17 cellular contexts compared by ENCODE assay signal in genomic region chr2:98572676-98573075, GRCh38.
"Had no signal": no experiment of that assay in that cellular context is flagged by ENCODE, and none has a peak within 500 bp of the region (broad histone marks: within the 10 kb centered on the region; RNA-seq: fewer than 3 reads in every experiment).

No MANE protein-coding gene starts in this region.

- H3K27ac ChIP-seq: cardiac muscle cell, esophagus squamous epithelium, foreskin keratinocyte, lower lobe of right lung, thoracic aorta, upper lobe of right lung had no signal

- H3K4me3 ChIP-seq: cardiac muscle cell, esophagus squamous epithelium, lower lobe of right lung, thoracic aorta, upper lobe of right lung had no signal

- ATAC-seq: effector memory CD8-positive, alpha-beta T cell; foreskin keratinocyte; lower lobe of right lung; natural killer cell; stimulated activated naive CD8-positive, alpha-beta T cell treated with anti-CD3 and anti-CD28 coated beads, Interleukin-15, amount 100 ng/mL, for 72 hours; T-cell; upper lobe of right lung had no signal

- DNase-seq: activated B cell treated with CpG ODN at 0.5 μM for 24 hours; activated CD4-positive, alpha-beta memory T cell treated with anti-CD3 and anti-CD28 coated beads for 36 hours; activated CD4-positive, alpha-beta T cell treated with anti-CD3 and anti-CD28 coated beads for 4 hours; activated naive CD4-positive, alpha-beta T cell treated with anti-CD3 and anti-CD28 coated beads, Interleukin-2, amount 50 U/mL, for 16 hours; activated T-cell treated with anti-CD3 and anti-CD28 coated beads for 4 hours; dermis blood vessel endothelial cell; effector memory CD8-positive, alpha-beta T cell; esophagus squamous epithelium; foreskin keratinocyte; lower lobe of right lung; natural killer cell; stimulated activated CD4-positive, alpha-beta T cell treated with anti-CD3 and anti-CD28 coated beads, Interleukin-2, amount 100 ng/mL, for 24 hours; stimulated activated naive CD8-positive, alpha-beta T cell treated with anti-CD3 and anti-CD28 coated beads, Interleukin-15, amount 100 ng/mL, for 72 hours; T-cell; upper lobe of right lung had no signal
